In genomic region chr1:246128494-246129069, GRCh38 we compare ENCODE assay signal across 30 cellular contexts.
DNase-seq lines count a peak whose midpoint lies in the region; ATAC-seq and TF ChIP-seq lines count a peak whose summit lies in the region.
"Had no signal": no experiment of that assay in that cellular context is flagged by ENCODE, and none has a peak within 500 bp of the region (broad histone marks: within the 10 kb centered on the region; RNA-seq: fewer than 3 reads in every experiment).

No MANE protein-coding gene starts in this region.

- no peaks in the 10 kb centered on the region for H3K4me1 Mint-ChIP-seq in activated CD4-positive, alpha-beta T cell treated with anti-CD3 and anti-CD28 coated beads for 36 hours
- no peaks in the 10 kb centered on the region for H3K4me1 Mint-ChIP-seq in activated CD4-positive, alpha-beta T cell treated with anti-CD3 and anti-CD28 coated beads, Interleukin-2, amount 10 ng/mL, durations not matched to agents 24 days and 14 days
- no peaks in the 10 kb centered on the region for H3K4me1 Mint-ChIP-seq in T-cell
- H3K4me1 Mint-ChIP-seq: CD14-positive monocyte; stimulated activated naive B cell treated with anti-CD40 and anti-IgM and Interleukin-4, amounts not matched to agents 10 μg/mL and 1 μg/mL and 100 μg/mL, for 72 hours had no signal

- H3K27ac ChIP-seq in foreskin keratinocyte = no peak overlapping the region
- H3K27ac ChIP-seq: 22Rv1, body of pancreas, KMS-11, left ventricle myocardium inferior, neutrophil, WERI-Rb-1 had no signal

- intact Hi-C loops in activated CD4-positive, alpha-beta T cell treated with anti-CD3 and anti-CD28 coated beads for 36 hours (cut with DNase I, micrococcal nuclease) = no loop called here
- intact Hi-C loops in activated CD4-positive, alpha-beta T cell treated with anti-CD3 and anti-CD28 coated beads, Interleukin-2, amount 10 ng/mL, durations not matched to agents 24 days and 14 days (cut with micrococcal nuclease) = no loop called here

- no peaks in the 10 kb centered on the region for H3K9me3 Mint-ChIP-seq in activated CD4-positive, alpha-beta T cell treated with anti-CD3 and anti-CD28 coated beads for 36 hours (ENCODE audit: low read depth)
- no peaks in the 10 kb centered on the region for H3K9me3 Mint-ChIP-seq in activated CD4-positive, alpha-beta T cell treated with anti-CD3 and anti-CD28 coated beads, Interleukin-2, amount 10 ng/mL, durations not matched to agents 24 days and 14 days
- no peaks in the 10 kb centered on the region for H3K9me3 Mint-ChIP-seq in T-cell
- H3K9me3 Mint-ChIP-seq: CD14-positive monocyte; stimulated activated naive B cell treated with anti-CD40 and anti-IgM and Interleukin-4, amounts not matched to agents 10 μg/mL and 1 μg/mL and 100 μg/mL, for 72 hours had no signal

- TF ChIP-seq CTCF in foreskin keratinocyte (conservative IDR thresholded peaks at IDR 0.05) = no peak

- POLR2A ChIA-PET in activated CD4-positive, alpha-beta T cell treated with anti-CD3 and anti-CD28 coated beads for 36 hours (lab: Charles Lee) = interaction anchor here (0.6 kb wide), 1 partner anchor 38 kb away, joined by 7 read pairs; no protein-coding TSS in a partner anchor
- POLR2A ChIA-PET in T-cell (lab: Charles Lee) = no interaction called here

- DNase-seq in activated CD4-positive, alpha-beta T cell treated with anti-CD3 and anti-CD28 coated beads for 36 hours = peak; percentile 22
- DNase-seq in activated CD4-positive, alpha-beta T cell treated with anti-CD3 and anti-CD28 coated beads, Interleukin-2, amount 10 ng/mL, durations not matched to agents 24 days and 14 days = no peak
- no peak for DNase-seq in foreskin keratinocyte
- no peak for DNase-seq in T-cell
- no peak for DNase-seq in NCI-H1436 (lab: John Stamatoyannopoulos, UW)
- DNase-seq: activated CD8-positive, alpha-beta memory T cell treated with anti-CD3 and anti-CD28 coated beads, Interleukin-2, amount 50 U/mL, for 48 hours; activated effector memory CD4-positive, alpha-beta T cell treated with Interleukin-2 at 50 U/mL for 16 hours; body of pancreas; Calu3; cerebellar nuclear complex; DMS79 treated with DMSO at 0.1 percent for 48 hours; GF-D8; left ventricle myocardium inferior; MV-4-11; NCI-H146; NCI-H2107; NCI-H748 treated with DMSO at 0.1 percent for 48 hours; SIG-M5; stimulated activated CD4-positive, alpha-beta T cell treated with anti-CD3 and anti-CD28 coated beads, Interleukin-15, amount 100 ng/mL, for 24 hours; stimulated activated naive B cell treated with anti-CD40 and anti-IgM and Interleukin-4, amounts not matched to agents 10 μg/mL and 1 μg/mL and 100 μg/mL, for 72 hours; T-helper 9 cell; WERI-Rb-1 had no signal

- CTCF ChIA-PET in activated CD4-positive, alpha-beta T cell treated with anti-CD3 and anti-CD28 coated beads for 36 hours (lab: Charles Lee) = interaction anchor here (1.2 kb wide), 1 partner anchor 105 kb away, joined by 3 read pairs; no protein-coding TSS in a partner anchor
- CTCF ChIA-PET in T-cell (lab: Charles Lee) = no interaction called here

- H3K4me3 Mint-ChIP-seq in activated CD4-positive, alpha-beta T cell treated with anti-CD3 and anti-CD28 coated beads for 36 hours = no peak overlapping the region
- no peak overlapping the region for H3K4me3 Mint-ChIP-seq in activated CD4-positive, alpha-beta T cell treated with anti-CD3 and anti-CD28 coated beads, Interleukin-2, amount 10 ng/mL, durations not matched to agents 24 days and 14 days
- no peak overlapping the region for H3K4me3 Mint-ChIP-seq in T-cell
- H3K4me3 Mint-ChIP-seq: CD14-positive monocyte; stimulated activated naive B cell treated with anti-CD40 and anti-IgM and Interleukin-4, amounts not matched to agents 10 μg/mL and 1 μg/mL and 100 μg/mL, for 72 hours had no signal

- no peaks in the 10 kb centered on the region for H3K27me3 ChIP-seq in foreskin keratinocyte
- H3K27me3 ChIP-seq: body of pancreas, neutrophil had no signal

- ATAC-seq in activated CD4-positive, alpha-beta T cell treated with anti-CD3 and anti-CD28 coated beads for 36 hours = peak; percentile 86
- ATAC-seq in GM21390 (IDR thresholded peaks at IDR 0.05; ENCODE audit: unreplicated experiment) (peak; percentile 60), HG03095 (IDR thresholded peaks at IDR 0.05; ENCODE audit: unreplicated experiment) (peak; percentile 69), foreskin keratinocyte (peak; percentile 16), T-cell (replicated peaks in 1 of 4) (no peak), HG02798 (IDR thresholded peaks at IDR 0.05; ENCODE audit: poor library complexity, unreplicated experiment) (no peak)
- ATAC-seq: body of pancreas; stimulated activated naive B cell treated with anti-CD40 and anti-IgM and Interleukin-4, amounts not matched to agents 10 μg/mL and 1 μg/mL and 100 μg/mL, for 72 hours had no signal

- H3K27me3 Mint-ChIP-seq in activated CD4-positive, alpha-beta T cell treated with anti-CD3 and anti-CD28 coated beads for 36 hours = no peaks in the 10 kb centered on the region
- H3K27me3 Mint-ChIP-seq in activated CD4-positive, alpha-beta T cell treated with anti-CD3 and anti-CD28 coated beads, Interleukin-2, amount 10 ng/mL, durations not matched to agents 24 days and 14 days = no peaks in the 10 kb centered on the region
- no peaks in the 10 kb centered on the region for H3K27me3 Mint-ChIP-seq in T-cell
- H3K27me3 Mint-ChIP-seq: progenitor cell of endocrine pancreas; stimulated activated naive B cell treated with anti-CD40 and anti-IgM and Interleukin-4, amounts not matched to agents 10 μg/mL and 1 μg/mL and 100 μg/mL, for 72 hours had no signal

- no peak overlapping the region for H3K27ac Mint-ChIP-seq in activated CD4-positive, alpha-beta T cell treated with anti-CD3 and anti-CD28 coated beads for 36 hours
- no peak overlapping the region for H3K27ac Mint-ChIP-seq in activated CD4-positive, alpha-beta T cell treated with anti-CD3 and anti-CD28 coated beads, Interleukin-2, amount 10 ng/mL, durations not matched to agents 24 days and 14 days
- H3K27ac Mint-ChIP-seq in T-cell = no peak overlapping the region
- H3K27ac Mint-ChIP-seq: progenitor cell of endocrine pancreas; stimulated activated naive B cell treated with anti-CD40 and anti-IgM and Interleukin-4, amounts not matched to agents 10 μg/mL and 1 μg/mL and 100 μg/mL, for 72 hours had no signal

- peaks cover 2% of the 10 kb centered on the region for H3K36me3 Mint-ChIP-seq in activated CD4-positive, alpha-beta T cell treated with anti-CD3 and anti-CD28 coated beads for 36 hours (ENCODE audit: low read depth)
- no peaks in the 10 kb centered on the region for H3K36me3 Mint-ChIP-seq in activated CD4-positive, alpha-beta T cell treated with anti-CD3 and anti-CD28 coated beads, Interleukin-2, amount 10 ng/mL, durations not matched to agents 24 days and 14 days (ENCODE audit: low read depth)
- peaks cover 18% of the 10 kb centered on the region for H3K36me3 Mint-ChIP-seq in T-cell

- no peaks in the 10 kb centered on the region for H3K4me1 ChIP-seq in foreskin keratinocyte
- H3K4me1 ChIP-seq: body of pancreas, left ventricle myocardium inferior had no signal

Comparison
In these comparisons a context has a peak if more than half of its experiments do, and no peak if none do; other contexts are left out.
1. ATAC-seq: peak in activated CD4-positive, alpha-beta T cell treated with anti-CD3 and anti-CD28 coated beads for 36 hours (single experiment), GM21390 (single experiment), HG03095 (single experiment) and foreskin keratinocyte (single experiment); none in T-cell (0 of 4) and HG02798 (single experiment).